17 cellular contexts compared by ENCODE assay signal in genomic region chr14:53896773-53897172, GRCh38. TPM values are rescaled to one million over a fixed set of nuclear protein-coding genes. Genes with fewer than 3 reads are reported as not detected.
"Had no signal": no experiment of that assay in that cellular context is flagged by ENCODE, and none has a peak within 500 bp of the region (broad histone marks: within the 10 kb centered on the region; RNA-seq: fewer than 3 reads in every experiment).

No MANE protein-coding gene starts in this region.

- H3K4me3 Mint-ChIP-seq: activated CD8-positive, alpha-beta T cell treated with anti-CD3 and anti-CD28 coated beads for 36 hours; activated naive CD8-positive, alpha-beta T cell treated with anti-CD3 and anti-CD28 coated beads, Interleukin-2, amount 50 U/mL, for 24 hours; activated T-cell treated with anti-CD3 and anti-CD28 coated beads, Interleukin-2, amount 50 U/mL, for 72 hours; natural killer cell; stimulated activated naive B cell treated with anti-CD40 and anti-IgM and Interleukin-4, amounts not matched to agents 10 μg/mL and 1 μg/mL and 100 μg/mL, for 72 hours had no signal

- H3K36me3 Mint-ChIP-seq: natural killer cell; stimulated activated naive B cell treated with anti-CD40 and anti-IgM and Interleukin-4, amounts not matched to agents 10 μg/mL and 1 μg/mL and 100 μg/mL, for 72 hours had no signal

- H3K27ac Mint-ChIP-seq: activated CD8-positive, alpha-beta T cell treated with anti-CD3 and anti-CD28 coated beads for 36 hours; activated naive CD8-positive, alpha-beta T cell treated with anti-CD3 and anti-CD28 coated beads, Interleukin-2, amount 50 U/mL, for 24 hours; activated T-cell treated with anti-CD3 and anti-CD28 coated beads, Interleukin-2, amount 50 U/mL, for 72 hours; natural killer cell; stimulated activated naive B cell treated with anti-CD40 and anti-IgM and Interleukin-4, amounts not matched to agents 10 μg/mL and 1 μg/mL and 100 μg/mL, for 72 hours had no signal

- H3K27me3 Mint-ChIP-seq: activated CD8-positive, alpha-beta T cell treated with anti-CD3 and anti-CD28 coated beads for 36 hours had no signal

- H3K27ac ChIP-seq: esophagus squamous epithelium, right atrium auricular region, WERI-Rb-1 had no signal

- H3K4me1 Mint-ChIP-seq: activated naive CD8-positive, alpha-beta T cell treated with anti-CD3 and anti-CD28 coated beads, Interleukin-2, amount 50 U/mL, for 24 hours; natural killer cell had no signal

- H3K4me1 ChIP-seq: esophagus squamous epithelium, right atrium auricular region had no signal

- DNase-seq: activated CD4-positive, alpha-beta T cell treated with anti-CD3 and anti-CD28 coated beads for 4 hours; activated CD8-positive, alpha-beta memory T cell treated with anti-CD3 and anti-CD28 coated beads, Interleukin-2, amount 50 U/mL, for 4 hours; activated CD8-positive, alpha-beta T cell treated with anti-CD3 and anti-CD28 coated beads for 36 hours; activated gamma-delta T cell treated with Interleukin-2 at 50 U/mL for 16 hours; activated naive CD8-positive, alpha-beta T cell treated with anti-CD3 and anti-CD28 coated beads, Interleukin-2, amount 50 U/mL, for 24 hours; activated T-cell treated with anti-CD3 and anti-CD28 coated beads, Interleukin-2, amount 50 U/mL, for 72 hours; esophagus squamous epithelium; glutamatergic neuron; mammary epithelial cell; mucosa of descending colon; natural killer cell; posterior cingulate gyrus; small intestine; stimulated activated naive B cell treated with anti-CD40 and anti-IgM and Interleukin-4, amounts not matched to agents 10 μg/mL and 1 μg/mL and 100 μg/mL, for 72 hours; WERI-Rb-1 had no signal

- H3K9me3 Mint-ChIP-seq: activated CD8-positive, alpha-beta T cell treated with anti-CD3 and anti-CD28 coated beads for 36 hours; activated naive CD8-positive, alpha-beta T cell treated with anti-CD3 and anti-CD28 coated beads, Interleukin-2, amount 50 U/mL, for 24 hours; activated T-cell treated with anti-CD3 and anti-CD28 coated beads, Interleukin-2, amount 50 U/mL, for 72 hours; stimulated activated naive B cell treated with anti-CD40 and anti-IgM and Interleukin-4, amounts not matched to agents 10 μg/mL and 1 μg/mL and 100 μg/mL, for 72 hours had no signal

- FAIRE-seq: colon, small intestine had no signal

- H3K4me3 ChIP-seq: esophagus squamous epithelium, mucosa of descending colon, right atrium auricular region had no signal

- H3K9me3 ChIP-seq: esophagus squamous epithelium, mucosa of descending colon, right atrium auricular region had no signal

- H3K36me3 ChIP-seq: esophagus squamous epithelium, right atrium auricular region, WERI-Rb-1 had no signal

- ATAC-seq: activated CD8-positive, alpha-beta T cell treated with anti-CD3 and anti-CD28 coated beads for 36 hours; activated naive CD8-positive, alpha-beta T cell treated with anti-CD3 and anti-CD28 coated beads, Interleukin-2, amount 50 U/mL, for 24 hours; activated T-cell treated with anti-CD3 and anti-CD28 coated beads, Interleukin-2, amount 50 U/mL, for 72 hours; mucosa of descending colon; natural killer cell; stimulated activated naive B cell treated with anti-CD40 and anti-IgM and Interleukin-4, amounts not matched to agents 10 μg/mL and 1 μg/mL and 100 μg/mL, for 72 hours had no signal

- H3K27me3 ChIP-seq: esophagus squamous epithelium, right atrium auricular region had no signal

RNA-seq across cellular contexts. Expression of gene BMP4, which starts 59.9 kb away (rescaled TPM):
- total RNA-seq: activated CD8-positive, alpha-beta T cell treated with anti-CD3 and anti-CD28 coated beads for 36 hours had no signal
